12 cellular contexts compared by ENCODE assay signal in the genomic region with DNA sequence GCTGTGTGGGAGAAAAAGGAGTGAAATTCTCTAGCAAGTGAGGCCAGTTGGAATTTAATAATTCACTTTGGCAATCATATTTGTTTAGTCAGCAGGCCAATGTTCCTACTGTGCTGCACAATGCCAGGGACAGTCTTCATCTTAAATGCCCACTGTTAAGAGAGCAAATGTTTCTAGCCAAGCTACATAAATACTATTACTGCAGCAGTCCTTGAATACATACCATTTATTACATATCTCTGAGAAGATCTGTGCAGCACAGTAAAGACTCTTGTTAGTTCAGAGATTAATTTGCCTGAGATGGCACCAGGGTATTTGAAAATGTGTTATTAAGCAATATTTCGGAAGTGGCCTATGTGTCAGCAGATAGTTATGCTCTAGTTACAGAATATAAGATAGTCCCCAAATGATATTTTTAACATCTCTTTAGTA.
DNase-seq lines count a peak whose midpoint lies in the region; ATAC-seq, FAIRE-seq and TF ChIP-seq lines count a peak whose summit lies in the region.
"Had no signal": no experiment of that assay in that cellular context is flagged by ENCODE, and none has a peak within 500 bp of the region (broad histone marks: within the 10 kb centered on the region; RNA-seq: fewer than 3 reads in every experiment).

No MANE protein-coding gene starts in this region.

- peak overlapping the region; percentile 48 for H3K27ac ChIP-seq in 22Rv1
- H3K27ac ChIP-seq in left lung, result peak overlapping the region; percentile 30 to 63

- intact Hi-C loops in left lung (cut with DNase I), result no loop called here

- H3K9me3 ChIP-seq in left lung, result no peaks in the 10 kb centered on the region

- H3K4me3 Mint-ChIP-seq in activated CD8-positive, alpha-beta memory T cell treated with anti-CD3 and anti-CD28 coated beads, Interleukin-2, amount 10 ng/mL, durations not matched to agents 7 days and 5 days, result no peak overlapping the region
- H3K4me3 Mint-ChIP-seq: naive B cell had no signal

- no peak for FAIRE-seq in bronchial epithelial cell (lab: Jason Lieb, UNC)
- FAIRE-seq: TTC549 had no signal

- TF ChIP-seq CTCF in 22Rv1 (IDR thresholded peaks at IDR 0.05), result no peak
- TF ChIP-seq CTCF in bronchial epithelial cell (IDR thresholded peaks at IDR 0.05; ENCODE audit: insufficient read depth, low read length, severe bottlenecking), result no peak
- TF ChIP-seq CTCF in left lung (IDR thresholded peaks at IDR 0.05), result no peak

- ATAC-seq in left lung, result peak; percentile 44
- ATAC-seq in GM21526 (IDR thresholded peaks at IDR 0.05; ENCODE audit: low FRiP score, unreplicated experiment), result no peak
- no peak for ATAC-seq in activated CD8-positive, alpha-beta memory T cell treated with anti-CD3 and anti-CD28 coated beads, Interleukin-2, amount 10 ng/mL, durations not matched to agents 7 days and 5 days

- CTCF ChIA-PET in activated CD8-positive, alpha-beta memory T cell treated with anti-CD3 and anti-CD28 coated beads, Interleukin-2, amount 10 ng/mL, durations not matched to agents 7 days and 5 days (lab: Charles Lee), result no interaction called here

- H3K4me3 ChIP-seq in bronchial epithelial cell (ENCODE audit: low read depth, low read length) (no peak overlapping the region), left lung (no peak overlapping the region)

- peaks cover 10% of the 10 kb centered on the region for H3K4me1 Mint-ChIP-seq in activated CD8-positive, alpha-beta memory T cell treated with anti-CD3 and anti-CD28 coated beads, Interleukin-2, amount 10 ng/mL, durations not matched to agents 7 days and 5 days
- H3K4me1 Mint-ChIP-seq: naive B cell had no signal

- H3K4me1 ChIP-seq in left lung, result peaks cover 33 to 46% of the 10 kb centered on the region in 2 donors

- no peaks in the 10 kb centered on the region for H3K36me3 Mint-ChIP-seq in activated CD8-positive, alpha-beta memory T cell treated with anti-CD3 and anti-CD28 coated beads, Interleukin-2, amount 10 ng/mL, durations not matched to agents 7 days and 5 days
- H3K36me3 Mint-ChIP-seq: naive B cell had no signal

- peak; percentile 68 for DNase-seq in M059J (ENCODE audit: low read depth)
- DNase-seq in bronchial epithelial cell (ENCODE audit: low read depth), result peak; percentile 71
- DNase-seq in left lung, result no peak
- DNase-seq in AML-193 (lab: John Stamatoyannopoulos, UW), result no peak
- no peak for DNase-seq in activated CD8-positive, alpha-beta memory T cell treated with anti-CD3 and anti-CD28 coated beads, Interleukin-2, amount 10 ng/mL, durations not matched to agents 7 days and 5 days
- DNase-seq in OCI-M2 (lab: John Stamatoyannopoulos, UW; ENCODE audit: unreplicated experiment), result no peak
- DNase-seq: naive B cell, NCI-H2171 treated with DMSO at 0.1 percent for 48 hours had no signal

- peaks cover 18% of the 10 kb centered on the region for H3K27me3 Mint-ChIP-seq in activated CD8-positive, alpha-beta memory T cell treated with anti-CD3 and anti-CD28 coated beads, Interleukin-2, amount 10 ng/mL, durations not matched to agents 7 days and 5 days

- no peaks in the 10 kb centered on the region for H3K9me3 Mint-ChIP-seq in activated CD8-positive, alpha-beta memory T cell treated with anti-CD3 and anti-CD28 coated beads, Interleukin-2, amount 10 ng/mL, durations not matched to agents 7 days and 5 days (ENCODE audit: low read depth)
- H3K9me3 Mint-ChIP-seq: activated T-helper 2 cell treated with anti-CD3 and anti-CD28 coated beads, Interferon-gamma antibody, Interleukin-2, Interleukin-4, amounts not matched to agents 10 μg/mL and 5 μg/mL and 100 μg/mL, durations not matched to agents 14 hours and 24 hours and 36 hours; naive B cell had no signal

- H3K27ac Mint-ChIP-seq in activated CD8-positive, alpha-beta memory T cell treated with anti-CD3 and anti-CD28 coated beads, Interleukin-2, amount 10 ng/mL, durations not matched to agents 7 days and 5 days, result no peak overlapping the region
- H3K27ac Mint-ChIP-seq: activated T-helper 2 cell treated with anti-CD3 and anti-CD28 coated beads, Interferon-gamma antibody, Interleukin-2, Interleukin-4, amounts not matched to agents 10 μg/mL and 5 μg/mL and 100 μg/mL, durations not matched to agents 14 hours and 24 hours and 36 hours; naive B cell had no signal

- H3K27me3 ChIP-seq in bronchial epithelial cell (ENCODE audit: control insufficient read depth, insufficient read depth, low read length) (no peaks in the 10 kb centered on the region), left lung (no peaks in the 10 kb centered on the region)

- no peaks in the 10 kb centered on the region for H3K36me3 ChIP-seq in bronchial epithelial cell (ENCODE audit: control insufficient read depth, insufficient read depth, low read length)
- H3K36me3 ChIP-seq in left lung, result peaks cover 0 to 7% of the 10 kb centered on the region in 2 donors

Comparison
In these comparisons a context has a peak if more than half of its experiments do, and no peak if none do; other contexts are left out.
1. DNase-seq: peak in M059J (single experiment) and bronchial epithelial cell (single experiment); none in left lung (0 of 2), AML-193 (0 of 2), activated CD8-positive, alpha-beta memory T cell treated with anti-CD3 and anti-CD28 coated beads, Interleukin-2, amount 10 ng/mL, durations not matched to agents 7 days and 5 days (single experiment) and OCI-M2 (single experiment).